Comparison of ENCODE assay signal across 8 cellular contexts in genomic region chr1:1435911-1436633, GRCh38. TPM values are rescaled to one million over a fixed set of nuclear protein-coding genes. Genes with fewer than 3 reads are reported as not detected.
DNase-seq lines count a peak whose midpoint lies in the region; ATAC-seq and TF ChIP-seq lines count a peak whose summit lies in the region.

No MANE protein-coding gene starts in this region.

- H3K36me3 ChIP-seq in right atrium auricular region: no peaks in the 10 kb centered on the region
- no peaks in the 10 kb centered on the region for H3K36me3 ChIP-seq in gastrocnemius medialis

- no peaks in the 10 kb centered on the region for H3K9me3 ChIP-seq in right atrium auricular region
- H3K9me3 ChIP-seq in gastrocnemius medialis: no peaks in the 10 kb centered on the region

- no peak overlapping the region for H3K27ac Mint-ChIP-seq in activated CD8-positive, alpha-beta T cell treated with anti-CD3 and anti-CD28 coated beads, Interleukin-2, amount 10 ng/mL, durations not matched to agents 7 days and 5 days

- CTCF ChIA-PET in activated CD8-positive, alpha-beta T cell treated with anti-CD3 and anti-CD28 coated beads, Interleukin-2, amount 10 ng/mL, durations not matched to agents 7 days and 5 days (lab: Charles Lee): interaction anchor here (1.5 kb wide), 1 partner anchor 65 kb away, joined by 4 read pairs; no protein-coding TSS in a partner anchor

- TF ChIP-seq POLR2A in gastrocnemius medialis (IDR thresholded peaks at IDR 0.05): no peak

- peaks cover 12% of the 10 kb centered on the region for H3K4me1 Mint-ChIP-seq in activated CD8-positive, alpha-beta T cell treated with anti-CD3 and anti-CD28 coated beads, Interleukin-2, amount 10 ng/mL, durations not matched to agents 7 days and 5 days (ENCODE audit: low read depth)

- H3K36me3 Mint-ChIP-seq in activated CD8-positive, alpha-beta T cell treated with anti-CD3 and anti-CD28 coated beads, Interleukin-2, amount 10 ng/mL, durations not matched to agents 7 days and 5 days (ENCODE audit: low read depth): no peaks in the 10 kb centered on the region

- no peak for DNase-seq in activated CD8-positive, alpha-beta T cell treated with anti-CD3 and anti-CD28 coated beads, Interleukin-2, amount 10 ng/mL, durations not matched to agents 7 days and 5 days
- no peak for DNase-seq in right atrium auricular region (ENCODE audit: low spot score)
- DNase-seq in gastrocnemius medialis: no peak
- no peak for DNase-seq in middle frontal gyrus (ENCODE audit: extremely low spot score, low spot score)
- no peak for DNase-seq in HUDEP-2 (lab: John Stamatoyannopoulos, UW; ENCODE audit: unreplicated experiment in 76 of 76)
- DNase-seq in NOMO-1 treated with DMSO at 0.1 percent for 48 hours (lab: John Stamatoyannopoulos, UW; ENCODE audit: unreplicated experiment): no peak
- no peak for DNase-seq in hypothalamus (lab: John Stamatoyannopoulos, UW)

- POLR2A ChIA-PET in activated CD8-positive, alpha-beta T cell treated with anti-CD3 and anti-CD28 coated beads, Interleukin-2, amount 10 ng/mL, durations not matched to agents 7 days and 5 days (lab: Charles Lee): no interaction called here

- H3K4me3 ChIP-seq in GM12875 (ENCODE audit: low read depth, low read length) (peak overlapping the region; percentile 37), right atrium auricular region (peak overlapping the region; percentile 32 to 56), gastrocnemius medialis (peak overlapping the region; percentile 30 to 56 (median 46))

- H3K27me3 ChIP-seq in right atrium auricular region (no peaks in the 10 kb centered on the region), gastrocnemius medialis (peaks cover 0 to 24% (median 9%) of the 10 kb centered on the region in 3 donors)

- H3K27me3 Mint-ChIP-seq in activated CD8-positive, alpha-beta T cell treated with anti-CD3 and anti-CD28 coated beads, Interleukin-2, amount 10 ng/mL, durations not matched to agents 7 days and 5 days (ENCODE audit: low read depth): peaks cover 8% of the 10 kb centered on the region

- peak overlapping the region; percentile 52 for H3K4me3 Mint-ChIP-seq in activated CD8-positive, alpha-beta T cell treated with anti-CD3 and anti-CD28 coated beads, Interleukin-2, amount 10 ng/mL, durations not matched to agents 7 days and 5 days

- ATAC-seq in activated CD8-positive, alpha-beta T cell treated with anti-CD3 and anti-CD28 coated beads, Interleukin-2, amount 10 ng/mL, durations not matched to agents 7 days and 5 days: no peak
- no peak for ATAC-seq in gastrocnemius medialis

- TF ChIP-seq CTCF in GM12875 (IDR thresholded peaks at IDR 0.05; ENCODE audit: borderline replicate concordance, insufficient read depth, low read depth, low read length) (no peak), right atrium auricular region (IDR thresholded peaks at IDR 0.05) (no peak), gastrocnemius medialis (IDR thresholded peaks at IDR 0.05 in 4 of 5, conservative IDR thresholded peaks at IDR 0.05 in 1 of 5) (no peak)

- in situ Hi-C loops in gastrocnemius medialis (cut with MboI; ENCODE audit: low sequenced_read_pairs in 4 of 4): no loop called here

- H3K27ac ChIP-seq in right atrium auricular region (peak overlapping the region in 1 of 2 donors; percentile 46), gastrocnemius medialis (peak overlapping the region in 2 of 4 donors; percentile 9 to 19)

- H3K4me1 ChIP-seq in right atrium auricular region (peaks cover 0 to 69% of the 10 kb centered on the region in 2 donors), gastrocnemius medialis (peaks cover 20 to 56% of the 10 kb centered on the region in 2 donors)

- H3K9me3 Mint-ChIP-seq in activated CD8-positive, alpha-beta T cell treated with anti-CD3 and anti-CD28 coated beads, Interleukin-2, amount 10 ng/mL, durations not matched to agents 7 days and 5 days (ENCODE audit: insufficient read depth): no peaks in the 10 kb centered on the region

- intact Hi-C loops in gastrocnemius medialis (cut with DNase I; ENCODE audit: low total_unique reads): no loop called here

RNA-seq across cellular contexts. Expression of gene VWA1, which starts 0.6 kb away (rescaled TPM):
- total RNA-seq in activated CD8-positive, alpha-beta T cell treated with anti-CD3 and anti-CD28 coated beads, Interleukin-2, amount 10 ng/mL, durations not matched to agents 7 days and 5 days: under 1 TPM; 0.21 to 0.29 TPM
- total RNA-seq in right atrium auricular region: 10 to 100 TPM; 13.0 to 15.2 TPM
- 1 to 10 TPM; 2.1 to 8.3 (median 6.0) TPM for total RNA-seq in gastrocnemius medialis

RNA-seq across cellular contexts. Expression of gene ATAD3C, which starts 13.4 kb away (rescaled TPM):
- 1 to 10 TPM; 1.0 to 1.4 TPM for total RNA-seq in activated CD8-positive, alpha-beta T cell treated with anti-CD3 and anti-CD28 coated beads, Interleukin-2, amount 10 ng/mL, durations not matched to agents 7 days and 5 days
- total RNA-seq in right atrium auricular region (1 to 10 TPM; 1.4 to 2.8 TPM), gastrocnemius medialis (under 1 TPM in 1 of 4 donors, not detected in 3; 0.07 TPM)

RNA-seq across cellular contexts. Expression of gene ANKRD65, which starts 15.0 kb away (rescaled TPM):
- total RNA-seq in activated CD8-positive, alpha-beta T cell treated with anti-CD3 and anti-CD28 coated beads, Interleukin-2, amount 10 ng/mL, durations not matched to agents 7 days and 5 days: not detected
- total RNA-seq in right atrium auricular region: 1 to 10 TPM; 2.2 to 2.4 TPM
- total RNA-seq in gastrocnemius medialis: 1 to 10 TPM in 3 of 4 donors, under 1 TPM in 1; 0.16 to 1.8 (median 1.3) TPM

RNA-seq across cellular contexts. Expression of gene MRPL20, which starts 29.0 kb away (rescaled TPM):
- 100 to 1,000 TPM; 111 to 117 TPM for total RNA-seq in activated CD8-positive, alpha-beta T cell treated with anti-CD3 and anti-CD28 coated beads, Interleukin-2, amount 10 ng/mL, durations not matched to agents 7 days and 5 days
- total RNA-seq in right atrium auricular region: 100 to 1,000 TPM; 160 to 218 TPM
- total RNA-seq in gastrocnemius medialis: 100 to 1,000 TPM; 167 to 260 (median 203) TPM

RNA-seq across cellular contexts. Expression of gene ATAD3B, which starts 35.5 kb away (rescaled TPM):
- total RNA-seq in activated CD8-positive, alpha-beta T cell treated with anti-CD3 and anti-CD28 coated beads, Interleukin-2, amount 10 ng/mL, durations not matched to agents 7 days and 5 days: 10 to 100 TPM; 41.5 to 49.6 TPM
- total RNA-seq in right atrium auricular region: 1 to 10 TPM; 2.7 to 5.7 TPM
- 1 to 10 TPM; 3.5 to 7.1 (median 5.9) TPM for total RNA-seq in gastrocnemius medialis
